Comparison of ENCODE assay signal across 9 cellular contexts in genomic region chr3:12471228-12471627, GRCh38. TPM values are rescaled to one million over a fixed set of nuclear protein-coding genes. Genes with fewer than 3 reads are reported as not detected.
A peak's percentile ranks its signal among the peaks of the same experiment; 100 is the strongest.
DNase-seq lines count a peak whose midpoint lies in the region; ATAC-seq lines count a peak whose summit lies in the region.
"Had no signal": no experiment of that assay in that cellular context is flagged by ENCODE, and none has a peak within 500 bp of the region (broad histone marks: within the 10 kb centered on the region; RNA-seq: fewer than 3 reads in every experiment).

No MANE protein-coding gene starts in this region.

- DNase-seq in 8988T = peak; percentile 54
- peak; percentile 52 for DNase-seq in LHCN-M2 (ENCODE audit: low read depth)
- DNase-seq in activated CD4-positive, alpha-beta T cell treated with anti-CD3 and anti-CD28 coated beads, Interleukin-2, amount 50 U/mL, for 48 hours = peak; percentile 73 to 81
- DNase-seq in left colon = peak; percentile 39 to 68
- no peak for DNase-seq in substantia nigra (lab: John Stamatoyannopoulos, UW)
- DNase-seq in NCI-H1092 (lab: John Stamatoyannopoulos, UW) = no peak
- DNase-seq in SJCRH30 = no peak
- DNase-seq in SHP77 treated with DMSO at 0.1 percent for 48 hours (lab: John Stamatoyannopoulos, UW) = no peak
- DNase-seq: central memory CD4-positive, alpha-beta T cell had no signal

- no peak overlapping the region for H3K4me3 ChIP-seq in SJCRH30

- H3K27ac ChIP-seq in substantia nigra (ENCODE audit: low read depth, low read length, poor library complexity, severe bottlenecking) (no peak overlapping the region), SJCRH30 (no peak overlapping the region)

- intact Hi-C loops in left colon (cut with DNase I, micrococcal nuclease) = loop anchor here in 1 of 2 donors (10.0 kb wide), 1 partner anchor 326 kb away; no protein-coding TSS in a partner anchor

- H3K36me3 ChIP-seq in SJCRH30 = no peaks in the 10 kb centered on the region

- H3K27me3 ChIP-seq in SJCRH30 = peaks cover 5% of the 10 kb centered on the region; the same call in 1 of the 2 replicates

- peak; percentile 80 for ATAC-seq in left colon

- no peaks in the 10 kb centered on the region for H3K4me1 ChIP-seq in SJCRH30

- H3K9me3 ChIP-seq in SJCRH30 (replicated peaks) = no peaks in the 10 kb centered on the region

RNA-seq across cellular contexts. Expression of gene TSEN2, which starts 13.1 kb away (rescaled TPM):
- total RNA-seq in LHCN-M2 (2014; rRNA removed) = 14.6 and 17.9 TPM in 2 replicates
- 6.9 TPM for polyA plus RNA-seq in LHCN-M2 (2012)
- 10 to 100 TPM; 17.7 to 18.4 TPM for total RNA-seq in left colon
- total RNA-seq in SJCRH30 (2014; rRNA removed; shearing (Covaris generic)) = 16.6 and 17.2 TPM in 2 replicates

Comparison
In these comparisons a context has a peak if more than half of its experiments do, and no peak if none do; other contexts are left out.
1. DNase-seq: peak in 8988T (single experiment), LHCN-M2 (single experiment), activated CD4-positive, alpha-beta T cell treated with anti-CD3 and anti-CD28 coated beads, Interleukin-2, amount 50 U/mL, for 48 hours (2 of 2) and left colon (2 of 2); none in substantia nigra (0 of 49), NCI-H1092 (single experiment), SJCRH30 (0 of 2) and SHP77 treated with DMSO at 0.1 percent for 48 hours (single experiment).